ENCODE assay signal across 29 cellular contexts in genomic region chr7:86664991-86665390, GRCh38. TPM values are rescaled to one million over a fixed set of nuclear protein-coding genes. Genes with fewer than 3 reads are reported as not detected.
"Had no signal": no experiment of that assay in that cellular context is flagged by ENCODE, and none has a peak within 500 bp of the region (broad histone marks: within the 10 kb centered on the region; RNA-seq: fewer than 3 reads in every experiment).

No MANE protein-coding gene starts in this region.

- H3K9me3 ChIP-seq: colonic mucosa, esophagus muscularis mucosa, gastroesophageal sphincter had no signal

- H3K4me3 ChIP-seq: colonic mucosa, esophagus muscularis mucosa, gastroesophageal sphincter had no signal

- H3K9me3 Mint-ChIP-seq: activated CD4-positive, alpha-beta memory T cell treated with anti-CD3 and anti-CD28 coated beads, Interleukin-2, amount 10 ng/mL, durations not matched to agents 7 days and 5 days; activated CD4-positive, alpha-beta T cell treated with anti-CD3 and anti-CD28 coated beads, Interleukin-2, amount 10 ng/mL, durations not matched to agents 7 days and 5 days; activated naive CD4-positive, alpha-beta T cell treated with anti-CD3 and anti-CD28 coated beads, Interleukin-2, amount 10 ng/mL, durations not matched to agents 7 days and 5 days; activated naive CD8-positive, alpha-beta T cell treated with anti-CD3 and anti-CD28 coated beads, Interleukin-2, amount 10 ng/mL, durations not matched to agents 7 days and 5 days; activated T-cell treated with anti-CD3 and anti-CD28 coated beads, Interleukin-2, amount 50 U/mL, for 24 hours; WTC11 had no signal

- DNase-seq: activated CD4-positive, alpha-beta memory T cell treated with anti-CD3 and anti-CD28 coated beads, Interleukin-2, amount 10 ng/mL, durations not matched to agents 7 days and 5 days; activated CD4-positive, alpha-beta T cell treated with anti-CD3 and anti-CD28 coated beads for 1 hour; activated CD4-positive, alpha-beta T cell treated with anti-CD3 and anti-CD28 coated beads for 4 hours; activated CD4-positive, alpha-beta T cell treated with anti-CD3 and anti-CD28 coated beads, Interleukin-2, amount 10 ng/mL, durations not matched to agents 7 days and 5 days; activated CD4-positive, alpha-beta T cell treated with anti-CD3 and anti-CD28 coated beads, Interleukin-2, amount 50 U/mL, for 4 hours; activated CD8-positive, alpha-beta memory T cell treated with anti-CD3 and anti-CD28 coated beads, Interleukin-2, amount 50 U/mL, for 48 hours; activated gamma-delta T cell; activated naive CD4-positive, alpha-beta T cell; activated naive CD4-positive, alpha-beta T cell treated with anti-CD3 and anti-CD28 coated beads, Interleukin-2, amount 10 ng/mL, durations not matched to agents 7 days and 5 days; activated naive CD8-positive, alpha-beta T cell treated with anti-CD3 and anti-CD28 coated beads, Interleukin-2, amount 10 ng/mL, durations not matched to agents 7 days and 5 days; activated T-cell treated with anti-CD3 and anti-CD28 coated beads for 4 hours; activated T-cell treated with anti-CD3 and anti-CD28 coated beads, Interleukin-2, amount 50 U/mL, for 24 hours; activated T-cell treated with anti-CD3 and anti-CD28 coated beads, Interleukin-2, amount 50 U/mL, for 72 hours; brain microvascular endothelial cell; colonic mucosa; effector CD4-positive, alpha-beta T cell; effector memory CD8-positive, alpha-beta T cell; erythroblast; foreskin keratinocyte; T-helper 2 cell had no signal

- H3K4me3 Mint-ChIP-seq: activated CD4-positive, alpha-beta memory T cell treated with anti-CD3 and anti-CD28 coated beads, Interleukin-2, amount 10 ng/mL, durations not matched to agents 7 days and 5 days; activated CD4-positive, alpha-beta T cell treated with anti-CD3 and anti-CD28 coated beads, Interleukin-2, amount 10 ng/mL, durations not matched to agents 7 days and 5 days; activated naive CD4-positive, alpha-beta T cell treated with anti-CD3 and anti-CD28 coated beads, Interleukin-2, amount 10 ng/mL, durations not matched to agents 7 days and 5 days; activated naive CD8-positive, alpha-beta T cell treated with anti-CD3 and anti-CD28 coated beads, Interleukin-2, amount 10 ng/mL, durations not matched to agents 7 days and 5 days; activated T-cell treated with anti-CD3 and anti-CD28 coated beads, Interleukin-2, amount 50 U/mL, for 24 hours; activated T-cell treated with anti-CD3 and anti-CD28 coated beads, Interleukin-2, amount 50 U/mL, for 72 hours; effector memory CD8-positive, alpha-beta T cell; WTC11 had no signal

- H3K4me1 ChIP-seq: colonic mucosa, esophagus muscularis mucosa, foreskin keratinocyte, gastroesophageal sphincter had no signal

- ATAC-seq: activated naive CD4-positive, alpha-beta T cell treated with anti-CD3 and anti-CD28 coated beads, Interleukin-2, amount 50 U/mL, for 72 hours; activated T-cell treated with anti-CD3 and anti-CD28 coated beads, Interleukin-2, amount 50 U/mL, for 72 hours; effector memory CD8-positive, alpha-beta T cell; foreskin keratinocyte; gastroesophageal sphincter; WTC11 had no signal

- H3K27ac ChIP-seq: brain microvascular endothelial cell, colonic mucosa, esophagus muscularis mucosa, foreskin keratinocyte, gastroesophageal sphincter, VCaP had no signal

- H3K4me1 Mint-ChIP-seq: activated CD4-positive, alpha-beta memory T cell treated with anti-CD3 and anti-CD28 coated beads, Interleukin-2, amount 10 ng/mL, durations not matched to agents 7 days and 5 days; activated CD4-positive, alpha-beta T cell treated with anti-CD3 and anti-CD28 coated beads, Interleukin-2, amount 10 ng/mL, durations not matched to agents 7 days and 5 days; activated naive CD4-positive, alpha-beta T cell treated with anti-CD3 and anti-CD28 coated beads, Interleukin-2, amount 10 ng/mL, durations not matched to agents 7 days and 5 days; activated naive CD8-positive, alpha-beta T cell treated with anti-CD3 and anti-CD28 coated beads, Interleukin-2, amount 10 ng/mL, durations not matched to agents 7 days and 5 days had no signal

- H3K36me3 ChIP-seq: brain microvascular endothelial cell, colonic mucosa, esophagus muscularis mucosa, gastroesophageal sphincter had no signal

- H3K27me3 ChIP-seq: brain microvascular endothelial cell, colonic mucosa, esophagus muscularis mucosa, foreskin keratinocyte, gastroesophageal sphincter had no signal

- H3K36me3 Mint-ChIP-seq: activated naive CD4-positive, alpha-beta T cell treated with anti-CD3 and anti-CD28 coated beads, Interleukin-2, amount 10 ng/mL, durations not matched to agents 7 days and 5 days; activated naive CD4-positive, alpha-beta T cell treated with anti-CD3 and anti-CD28 coated beads, Interleukin-2, amount 50 U/mL, for 72 hours; activated naive CD8-positive, alpha-beta T cell treated with anti-CD3 and anti-CD28 coated beads, Interleukin-2, amount 10 ng/mL, durations not matched to agents 7 days and 5 days; WTC11 had no signal

- H3K27ac Mint-ChIP-seq: activated CD4-positive, alpha-beta memory T cell treated with anti-CD3 and anti-CD28 coated beads, Interleukin-2, amount 10 ng/mL, durations not matched to agents 7 days and 5 days; activated CD4-positive, alpha-beta T cell treated with anti-CD3 and anti-CD28 coated beads, Interleukin-2, amount 10 ng/mL, durations not matched to agents 7 days and 5 days; activated naive CD4-positive, alpha-beta T cell treated with anti-CD3 and anti-CD28 coated beads, Interleukin-2, amount 10 ng/mL, durations not matched to agents 7 days and 5 days; activated naive CD4-positive, alpha-beta T cell treated with anti-CD3 and anti-CD28 coated beads, Interleukin-2, amount 50 U/mL, for 72 hours; activated naive CD8-positive, alpha-beta T cell treated with anti-CD3 and anti-CD28 coated beads, Interleukin-2, amount 10 ng/mL, durations not matched to agents 7 days and 5 days; activated T-cell treated with anti-CD3 and anti-CD28 coated beads, Interleukin-2, amount 50 U/mL, for 24 hours; activated T-cell treated with anti-CD3 and anti-CD28 coated beads, Interleukin-2, amount 50 U/mL, for 72 hours; effector memory CD8-positive, alpha-beta T cell; WTC11 had no signal

- H3K27me3 Mint-ChIP-seq: activated CD4-positive, alpha-beta memory T cell treated with anti-CD3 and anti-CD28 coated beads, Interleukin-2, amount 10 ng/mL, durations not matched to agents 7 days and 5 days; activated CD4-positive, alpha-beta T cell treated with anti-CD3 and anti-CD28 coated beads, Interleukin-2, amount 10 ng/mL, durations not matched to agents 7 days and 5 days; activated naive CD4-positive, alpha-beta T cell treated with anti-CD3 and anti-CD28 coated beads, Interleukin-2, amount 10 ng/mL, durations not matched to agents 7 days and 5 days; activated naive CD8-positive, alpha-beta T cell treated with anti-CD3 and anti-CD28 coated beads, Interleukin-2, amount 10 ng/mL, durations not matched to agents 7 days and 5 days; activated T-cell treated with anti-CD3 and anti-CD28 coated beads, Interleukin-2, amount 50 U/mL, for 24 hours; effector memory CD8-positive, alpha-beta T cell had no signal

RNA-seq across cellular contexts. Expression of gene GRM3, which starts 21.3 kb away (rescaled TPM):
- total RNA-seq: activated CD4-positive, alpha-beta memory T cell treated with anti-CD3 and anti-CD28 coated beads, Interleukin-2, amount 10 ng/mL, durations not matched to agents 7 days and 5 days; activated CD4-positive, alpha-beta T cell treated with anti-CD3 and anti-CD28 coated beads, Interleukin-2, amount 10 ng/mL, durations not matched to agents 7 days and 5 days; activated naive CD4-positive, alpha-beta T cell treated with anti-CD3 and anti-CD28 coated beads, Interleukin-2, amount 50 U/mL, for 72 hours; activated naive CD8-positive, alpha-beta T cell treated with anti-CD3 and anti-CD28 coated beads, Interleukin-2, amount 10 ng/mL, durations not matched to agents 7 days and 5 days; activated T-cell treated with anti-CD3 and anti-CD28 coated beads, Interleukin-2, amount 50 U/mL, for 72 hours; astrocyte; bronchial epithelial cell; chondrocyte; colonic mucosa; esophagus muscularis mucosa; foreskin keratinocyte; gastroesophageal sphincter; T-helper 1 cell treated with Interleukin-12 subunit alpha and Interleukin-12 subunit beta and Interleukin-4 antibody, amounts not matched to agents 30 ng/mL and 1 ng/mL, for 36 hours had no signal
- polyA plus RNA-seq: foreskin keratinocyte had no signal
